ENCODE assay signal across 8 cellular contexts in the genomic region with DNA sequence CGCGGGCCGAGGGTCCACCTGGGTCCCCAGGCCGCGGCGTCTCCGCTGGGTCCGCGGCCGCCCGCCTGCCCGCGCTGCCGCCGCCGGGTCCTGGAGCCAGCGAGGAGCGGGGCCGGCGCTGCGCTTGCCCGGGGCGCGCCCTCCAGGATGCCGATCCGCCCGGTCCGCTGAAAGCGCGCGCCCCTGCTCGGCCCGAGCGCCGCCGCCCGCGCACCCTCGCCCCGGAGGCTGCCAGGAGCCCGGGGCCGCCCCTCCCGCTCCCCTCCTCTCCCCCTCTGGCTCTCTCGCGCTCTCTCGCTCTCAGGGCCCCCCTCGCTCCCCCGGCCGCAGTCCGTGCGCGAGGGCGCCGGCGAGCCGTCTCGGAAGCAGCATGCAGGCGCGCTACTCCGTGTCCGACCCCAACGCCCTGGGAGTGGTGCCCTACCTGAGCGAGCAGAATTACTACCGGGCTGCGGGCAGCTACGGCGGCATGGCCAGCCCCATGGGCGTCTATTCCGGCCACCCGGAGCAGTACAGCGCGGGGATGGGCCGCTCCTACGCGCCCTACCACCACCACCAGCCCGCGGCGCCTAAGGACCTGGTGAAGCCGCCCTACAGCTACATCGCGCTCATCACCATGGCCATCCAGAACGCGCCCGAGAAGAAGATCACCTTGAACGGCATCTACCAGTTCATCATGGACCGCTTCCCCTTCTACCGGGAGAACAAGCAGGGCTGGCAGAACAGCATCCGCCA. TPM values are rescaled to one million over a fixed set of nuclear protein-coding genes. Genes with fewer than 3 reads are reported as not detected.
DNase-seq lines count a peak whose midpoint lies in the region; ATAC-seq and TF ChIP-seq lines count a peak whose summit lies in the region.

No MANE protein-coding gene starts in this region.

- H3K4me3 Mint-ChIP-seq in activated CD4-positive, alpha-beta T cell treated with anti-CD3 and anti-CD28 coated beads, Interleukin-2, amount 10 ng/mL, durations not matched to agents 24 days and 14 days: peak overlapping the region; percentile 15

- intact Hi-C loops in activated CD4-positive, alpha-beta T cell treated with anti-CD3 and anti-CD28 coated beads, Interleukin-2, amount 10 ng/mL, durations not matched to agents 24 days and 14 days (cut with micrococcal nuclease): loop anchor here (10.0 kb wide), 1 partner anchor 1068 kb away; no protein-coding TSS in a partner anchor
- intact Hi-C loops in breast epithelium (cut with DNase I; ENCODE audit: low total_unique reads): loop anchor here (10.0 kb wide), 1 partner anchor 508 kb away; no protein-coding TSS in a partner anchor

- H3K9me3 ChIP-seq in breast epithelium (no peaks in the 10 kb centered on the region), tibial nerve (no peaks in the 10 kb centered on the region)

- H3K27ac ChIP-seq in breast epithelium (peak overlapping the region; percentile 13 to 57), tibial nerve (peak overlapping the region; percentile 53 to 79 (median 74))

- no peaks in the 10 kb centered on the region for H3K9me3 Mint-ChIP-seq in activated CD4-positive, alpha-beta T cell treated with anti-CD3 and anti-CD28 coated beads, Interleukin-2, amount 10 ng/mL, durations not matched to agents 24 days and 14 days

- peak overlapping the region; percentile 40 to 68 (median 47) for H3K4me3 ChIP-seq in breast epithelium
- peak overlapping the region; percentile 42 to 60 (median 46) for H3K4me3 ChIP-seq in tibial nerve

- peaks cover 3 to 78% of the 10 kb centered on the region in 2 donors for H3K27me3 ChIP-seq in breast epithelium
- peaks cover 0 to 75% of the 10 kb centered on the region in 2 donors for H3K27me3 ChIP-seq in tibial nerve

- H3K27ac Mint-ChIP-seq in activated CD4-positive, alpha-beta T cell treated with anti-CD3 and anti-CD28 coated beads, Interleukin-2, amount 10 ng/mL, durations not matched to agents 24 days and 14 days: peak overlapping the region; percentile 62

- peaks cover 68% of the 10 kb centered on the region for H3K27me3 Mint-ChIP-seq in activated CD4-positive, alpha-beta T cell treated with anti-CD3 and anti-CD28 coated beads, Interleukin-2, amount 10 ng/mL, durations not matched to agents 24 days and 14 days

- WGBS in tibial nerve, 2 donors: 0% methylated on average over 42 to 45 of the region's 88 CpGs

- peak in 1 of 2 donors; percentile 14 for TF ChIP-seq EP300 in tibial nerve (IDR thresholded peaks at IDR 0.05)

- TF ChIP-seq CTCF in breast epithelium (IDR thresholded peaks at IDR 0.05) (no peak), tibial nerve (IDR thresholded peaks at IDR 0.05) (no peak)

- ATAC-seq in GM18511 (IDR thresholded peaks at IDR 0.05; ENCODE audit: unreplicated experiment): no peak

- TF ChIP-seq POLR2A in breast epithelium (IDR thresholded peaks at IDR 0.05): no peak
- peak in 1 of 2 donors; percentile 28 for TF ChIP-seq POLR2A in tibial nerve (IDR thresholded peaks at IDR 0.05)

- H3K4me1 Mint-ChIP-seq in activated CD4-positive, alpha-beta T cell treated with anti-CD3 and anti-CD28 coated beads, Interleukin-2, amount 10 ng/mL, durations not matched to agents 24 days and 14 days: peaks cover 7% of the 10 kb centered on the region

- H3K36me3 ChIP-seq in breast epithelium (no peaks in the 10 kb centered on the region), tibial nerve (no peaks in the 10 kb centered on the region)

- no peaks in the 10 kb centered on the region for H3K4me1 ChIP-seq in breast epithelium
- peaks cover 0 to 35% (median 2%) of the 10 kb centered on the region in 4 donors for H3K4me1 ChIP-seq in tibial nerve

- no peak for DNase-seq in activated CD4-positive, alpha-beta T cell treated with anti-CD3 and anti-CD28 coated beads, Interleukin-2, amount 10 ng/mL, durations not matched to agents 24 days and 14 days
- no peak for DNase-seq in activated CD4-positive, alpha-beta T cell treated with anti-CD3 and anti-CD28 coated beads, Interleukin-2, amount 50 U/mL, for 4 hours
- DNase-seq in breast epithelium (ENCODE audit: low spot score in 2 of 2) (no peak), islet precursor cell (peak; percentile 70), tibial nerve (ENCODE audit: low spot score in 2 of 2) (no peak), anterior cingulate cortex (lab: John Stamatoyannopoulos, UW) (no peak), HT-29 (ENCODE audit: low spot score) (no peak)

- no peaks in the 10 kb centered on the region for H3K36me3 Mint-ChIP-seq in activated CD4-positive, alpha-beta T cell treated with anti-CD3 and anti-CD28 coated beads, Interleukin-2, amount 10 ng/mL, durations not matched to agents 24 days and 14 days (ENCODE audit: low read depth)

RNA-seq across cellular contexts. Expression of gene FOXC2, which starts 0.5 kb away (rescaled TPM):
- total RNA-seq in activated CD4-positive, alpha-beta T cell treated with anti-CD3 and anti-CD28 coated beads, Interleukin-2, amount 10 ng/mL, durations not matched to agents 24 days and 14 days: not detected in 2 replicates
- total RNA-seq in breast epithelium: under 1 TPM; 0.15 to 0.98 (median 0.32) TPM
- 10 to 100 TPM in 3 of 4 donors, 1 to 10 TPM in 1; 9.3 to 18.2 (median 14.1) TPM for total RNA-seq in tibial nerve
- not detected in 2 replicates for total RNA-seq in HT-29 (2014; rRNA removed; shearing (Covaris generic))

RNA-seq across cellular contexts. Expression of gene FOXL1, which starts 11.2 kb away (rescaled TPM):
- total RNA-seq in activated CD4-positive, alpha-beta T cell treated with anti-CD3 and anti-CD28 coated beads, Interleukin-2, amount 10 ng/mL, durations not matched to agents 24 days and 14 days: 0.05 TPM in 1 of 2 replicates, not detected in the other
- total RNA-seq in breast epithelium: 1 to 10 TPM in 1 of 3 donors, under 1 TPM in 2; 0.16 to 1.5 (median 0.98) TPM
- total RNA-seq in tibial nerve: 10 to 100 TPM in 1 of 4 donors, 1 to 10 TPM in 3; 6.9 to 10.5 (median 8.1) TPM
- 0.26 and 2.6 TPM in 2 replicates for total RNA-seq in HT-29 (2014; rRNA removed; shearing (Covaris generic))

RNA-seq across cellular contexts. Expression of gene MTHFSD, which starts 12.1 kb away (rescaled TPM):
- total RNA-seq in activated CD4-positive, alpha-beta T cell treated with anti-CD3 and anti-CD28 coated beads, Interleukin-2, amount 10 ng/mL, durations not matched to agents 24 days and 14 days: 27.2 and 29.1 TPM in 2 replicates
- total RNA-seq in breast epithelium (10 to 100 TPM; 15.8 to 30.2 (median 27.7) TPM), tibial nerve (10 to 100 TPM; 22.7 to 40.8 (median 25.4) TPM)
- 15.4 and 17.2 TPM in 2 replicates for total RNA-seq in HT-29 (2014; rRNA removed; shearing (Covaris generic))

RNA-seq across cellular contexts. Expression of gene FOXF1, which starts 56.8 kb away (rescaled TPM):
- total RNA-seq in activated CD4-positive, alpha-beta T cell treated with anti-CD3 and anti-CD28 coated beads, Interleukin-2, amount 10 ng/mL, durations not matched to agents 24 days and 14 days: not detected in 2 replicates
- total RNA-seq in breast epithelium (under 1 TPM in 2 of 3 donors, not detected in 1; 0.15 to 0.66 TPM), tibial nerve (under 1 TPM in 1 of 4 donors, not detected in 3; 0.21 TPM)
- not detected in 2 replicates for total RNA-seq in HT-29 (2014; rRNA removed; shearing (Covaris generic))

Comparison
In these comparisons a context has a peak if more than half of its experiments do, and no peak if none do; other contexts are left out.
1. RNA of gene FOXC2, which starts 0.5 kb away (total RNA-seq): 9.3 to 18.2 TPM in tibial nerve; 0.15 to 0.98 TPM in breast epithelium, not detected in activated CD4-positive, alpha-beta T cell treated with anti-CD3 and anti-CD28 coated beads, Interleukin-2, amount 10 ng/mL, durations not matched to agents 24 days and 14 days and not detected in HT-29; every median in the first group is over 4 times any median in the second.